11 cellular contexts compared by ENCODE assay signal in genomic region chr11:76700177-76701100, GRCh38. TPM values are rescaled to one million over a fixed set of nuclear protein-coding genes. Genes with fewer than 3 reads are reported as not detected.
DNase-seq lines count a peak whose midpoint lies in the region; ATAC-seq, FAIRE-seq and TF ChIP-seq lines count a peak whose summit lies in the region.
"Had no signal": no experiment of that assay in that cellular context is flagged by ENCODE, and none has a peak within 500 bp of the region (broad histone marks: within the 10 kb centered on the region; RNA-seq: fewer than 3 reads in every experiment).

No MANE protein-coding gene starts in this region.

- POLR2A ChIA-PET in HEK293T (lab: Yijun Ruan, JAX), result no interaction called here

- intact Hi-C loops in kidney (cut with DNase I), result no loop called here

- no peaks in the 10 kb centered on the region for H3K27me3 ChIP-seq in suprapubic skin

- H3K27ac Mint-ChIP-seq in activated naive CD4-positive, alpha-beta T cell treated with anti-CD3 and anti-CD28 coated beads, Interleukin-2, amount 50 U/mL, for 24 hours, result peak overlapping the region; percentile 30
- H3K27ac Mint-ChIP-seq in activated naive CD4-positive, alpha-beta T cell treated with anti-CD3 and anti-CD28 coated beads, Interleukin-2, amount 10 ng/mL, durations not matched to agents 7 days and 5 days, result no peak overlapping the region
- H3K27ac Mint-ChIP-seq in activated T-helper 17 cell treated with anti-CD3 and anti-CD28 coated beads, Interleukin-2, amount 50 U/mL, for 72 hours, result peak overlapping the region; percentile 7

- WGBS in suprapubic skin, result 53% methylated on average over 16 of the region's 16 CpGs

- TF ChIP-seq EP300 in suprapubic skin (IDR thresholded peaks at IDR 0.05), result no peak

- H3K4me3 ChIP-seq in kidney (ENCODE audit: low read length in 2 of 2), result no peak overlapping the region
- no peak overlapping the region for H3K4me3 ChIP-seq in suprapubic skin

- no peaks in the 10 kb centered on the region for H3K9me3 Mint-ChIP-seq in activated naive CD4-positive, alpha-beta T cell treated with anti-CD3 and anti-CD28 coated beads, Interleukin-2, amount 50 U/mL, for 24 hours
- no peaks in the 10 kb centered on the region for H3K9me3 Mint-ChIP-seq in activated naive CD4-positive, alpha-beta T cell treated with anti-CD3 and anti-CD28 coated beads, Interleukin-2, amount 10 ng/mL, durations not matched to agents 7 days and 5 days
- H3K9me3 Mint-ChIP-seq in activated T-helper 17 cell treated with anti-CD3 and anti-CD28 coated beads, Interleukin-2, amount 50 U/mL, for 72 hours, result peaks cover 4% of the 10 kb centered on the region

- no peak for DNase-seq in activated naive CD4-positive, alpha-beta T cell treated with anti-CD3 and anti-CD28 coated beads, Interleukin-2, amount 10 ng/mL, durations not matched to agents 7 days and 5 days
- DNase-seq in kidney (peak; percentile 49), suprapubic skin (ENCODE audit: low spot score in 2 of 2) (peak in 1 of 2 donors; percentile 89), HEK293T (ENCODE audit: extremely low spot score) (no peak)
- DNase-seq: activated CD8-positive, alpha-beta memory T cell treated with anti-CD3 and anti-CD28 coated beads, Interleukin-2, amount 50 U/mL, for 4 hours; CD4-positive, CD25-positive, alpha-beta regulatory T cell; NCI-H2029 had no signal

- no peak for ATAC-seq in activated T-helper 17 cell treated with anti-CD3 and anti-CD28 coated beads, Interleukin-2, amount 50 U/mL, for 72 hours (replicated peaks)
- ATAC-seq in GM21786 (IDR thresholded peaks at IDR 0.05; ENCODE audit: unreplicated experiment) (no peak), HG03159 (IDR thresholded peaks at IDR 0.05; ENCODE audit: unreplicated experiment) (no peak)

- H3K4me3 Mint-ChIP-seq in activated naive CD4-positive, alpha-beta T cell treated with anti-CD3 and anti-CD28 coated beads, Interleukin-2, amount 50 U/mL, for 24 hours, result no peak overlapping the region
- H3K4me3 Mint-ChIP-seq in activated naive CD4-positive, alpha-beta T cell treated with anti-CD3 and anti-CD28 coated beads, Interleukin-2, amount 10 ng/mL, durations not matched to agents 7 days and 5 days, result no peak overlapping the region
- no peak overlapping the region for H3K4me3 Mint-ChIP-seq in activated T-helper 17 cell treated with anti-CD3 and anti-CD28 coated beads, Interleukin-2, amount 50 U/mL, for 72 hours
- H3K4me3 Mint-ChIP-seq: CD4-positive, CD25-positive, alpha-beta regulatory T cell had no signal

- H3K9me3 ChIP-seq in kidney (ENCODE audit: control insufficient read depth in 1 of 2, low read length in 2 of 2) (no peaks in the 10 kb centered on the region), suprapubic skin (no peaks in the 10 kb centered on the region)

- no peak overlapping the region for H3K9ac ChIP-seq in kidney (ENCODE audit: low read length in 2 of 2)

- no peak for TF ChIP-seq POLR2A in suprapubic skin (IDR thresholded peaks at IDR 0.05)

- CTCF ChIA-PET in activated naive CD4-positive, alpha-beta T cell treated with anti-CD3 and anti-CD28 coated beads, Interleukin-2, amount 10 ng/mL, durations not matched to agents 7 days and 5 days (lab: Charles Lee), result no interaction called here
- CTCF ChIA-PET in HEK293T (lab: Yijun Ruan, JAX), result no interaction called here

- H3K27me3 Mint-ChIP-seq in activated naive CD4-positive, alpha-beta T cell treated with anti-CD3 and anti-CD28 coated beads, Interleukin-2, amount 50 U/mL, for 24 hours, result no peaks in the 10 kb centered on the region
- peaks cover 54% of the 10 kb centered on the region for H3K27me3 Mint-ChIP-seq in activated naive CD4-positive, alpha-beta T cell treated with anti-CD3 and anti-CD28 coated beads, Interleukin-2, amount 10 ng/mL, durations not matched to agents 7 days and 5 days
- H3K27me3 Mint-ChIP-seq in activated T-helper 17 cell treated with anti-CD3 and anti-CD28 coated beads, Interleukin-2, amount 50 U/mL, for 72 hours, result peaks cover 11% of the 10 kb centered on the region

- FAIRE-seq in kidney (lab: Jason Lieb, UNC), result no peak

- H3K4me1 Mint-ChIP-seq in activated naive CD4-positive, alpha-beta T cell treated with anti-CD3 and anti-CD28 coated beads, Interleukin-2, amount 50 U/mL, for 24 hours, result no peaks in the 10 kb centered on the region
- H3K4me1 Mint-ChIP-seq in activated naive CD4-positive, alpha-beta T cell treated with anti-CD3 and anti-CD28 coated beads, Interleukin-2, amount 10 ng/mL, durations not matched to agents 7 days and 5 days, result peaks cover 3% of the 10 kb centered on the region
- H3K4me1 Mint-ChIP-seq in activated T-helper 17 cell treated with anti-CD3 and anti-CD28 coated beads, Interleukin-2, amount 50 U/mL, for 72 hours, result peaks cover 5% of the 10 kb centered on the region

- H3K36me3 ChIP-seq in kidney (ENCODE audit: control insufficient read depth in 1 of 2, insufficient read depth in 2 of 2, low read length in 2 of 2) (no peaks in the 10 kb centered on the region), suprapubic skin (no peaks in the 10 kb centered on the region)

- no peaks in the 10 kb centered on the region for H3K36me3 Mint-ChIP-seq in activated naive CD4-positive, alpha-beta T cell treated with anti-CD3 and anti-CD28 coated beads, Interleukin-2, amount 50 U/mL, for 24 hours
- H3K36me3 Mint-ChIP-seq in activated naive CD4-positive, alpha-beta T cell treated with anti-CD3 and anti-CD28 coated beads, Interleukin-2, amount 10 ng/mL, durations not matched to agents 7 days and 5 days, result no peaks in the 10 kb centered on the region
- no peaks in the 10 kb centered on the region for H3K36me3 Mint-ChIP-seq in activated T-helper 17 cell treated with anti-CD3 and anti-CD28 coated beads, Interleukin-2, amount 50 U/mL, for 72 hours (ENCODE audit: low read depth)
- H3K36me3 Mint-ChIP-seq: CD4-positive, CD25-positive, alpha-beta regulatory T cell had no signal

- H3K27ac ChIP-seq in kidney (ENCODE audit: low read depth in 2 of 2, low read length in 2 of 2) (no peak overlapping the region), suprapubic skin (peak overlapping the region; percentile 81)

- H3K4me1 ChIP-seq in kidney (ENCODE audit: control insufficient read depth in 1 of 2, insufficient read depth in 1 of 2, low read depth in 1 of 2, low read length in 2 of 2), result no peaks in the 10 kb centered on the region
- peaks cover 12% of the 10 kb centered on the region for H3K4me1 ChIP-seq in suprapubic skin

- no peak for TF ChIP-seq CTCF in kidney (IDR thresholded peaks at IDR 0.05; ENCODE audit: borderline replicate concordance, extremely low read depth, insufficient read depth)
- TF ChIP-seq CTCF in suprapubic skin (IDR thresholded peaks at IDR 0.05), result no peak

TF ChIP-seq in HEK293T, 16 proteins besides CTCF, POLR2A, EP300 and RAD21:
- no peak for TF ChIP-seq ELF4 (IDR thresholded peaks at IDR 0.05)
- no peak for TF ChIP-seq NFRKB (IDR thresholded peaks at IDR 0.05)
- TF ChIP-seq FOXK2 (IDR thresholded peaks at IDR 0.05), result no peak
- TF ChIP-seq BHLHE40 (IDR thresholded peaks at IDR 0.05; ENCODE audit: borderline replicate concordance), result no peak
- TF ChIP-seq SUZ12 (IDR thresholded peaks at IDR 0.05), result no peak
- TF ChIP-seq L3MBTL2 (conservative IDR thresholded peaks at IDR 0.05), result no peak
- TF ChIP-seq ARNT (IDR thresholded peaks at IDR 0.05), result no peak
- TF ChIP-seq CTBP1 (IDR thresholded peaks at IDR 0.05; ENCODE audit: borderline replicate concordance), result no peak
- TF ChIP-seq LEF1 (IDR thresholded peaks at IDR 0.05; ENCODE audit: borderline replicate concordance), result no peak
- no peak for TF ChIP-seq ZNF384 (IDR thresholded peaks at IDR 0.05)
- TF ChIP-seq SP1 (IDR thresholded peaks at IDR 0.05), result no peak
- TF ChIP-seq PKNOX1 (IDR thresholded peaks at IDR 0.05), result no peak
- TF ChIP-seq HDGF (IDR thresholded peaks at IDR 0.05; ENCODE audit: borderline replicate concordance), result no peak
- no peak for TF ChIP-seq TARDBP (IDR thresholded peaks at IDR 0.05)
- no peak for TF ChIP-seq FOXM1 (IDR thresholded peaks at IDR 0.05; ENCODE audit: borderline replicate concordance)
- TF ChIP-seq FOXA1 (IDR thresholded peaks at IDR 0.05), result no peak

RNA-seq across cellular contexts. Expression of gene LRRC32, which starts 29.9 kb away (rescaled TPM):
- 1 to 10 TPM; 4.5 to 5.6 TPM for total RNA-seq in activated T-helper 17 cell treated with anti-CD3 and anti-CD28 coated beads, Interleukin-2, amount 50 U/mL, for 72 hours
- total RNA-seq in kidney, result 136 TPM
- polyA plus RNA-seq in kidney (ENCODE audit: insufficient read depth, low read depth, low replicate concordance), result 105 TPM
- 10 to 100 TPM; 10.4 to 23.2 (median 17.5) TPM for total RNA-seq in suprapubic skin
